In the genomic region with DNA sequence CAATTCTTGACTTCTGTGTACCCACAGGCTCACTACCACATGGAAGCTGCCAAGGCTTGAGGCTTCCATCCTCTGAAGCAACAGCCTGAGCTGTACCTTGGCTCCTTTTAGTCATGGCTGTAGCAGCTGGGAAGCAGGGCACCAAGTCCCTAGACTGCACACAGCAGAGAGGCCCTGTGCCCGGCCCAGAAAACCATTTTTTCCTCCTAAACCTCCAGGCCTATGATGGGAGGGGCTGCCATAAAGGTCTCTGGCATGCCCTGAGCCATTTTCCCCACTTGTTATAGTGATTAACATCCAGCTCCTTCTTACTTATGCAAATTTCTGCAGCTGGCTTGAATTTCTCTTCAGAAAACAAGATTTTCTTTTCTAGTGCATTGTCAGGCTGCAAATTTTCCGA, we compare ENCODE assay signal across 8 cellular contexts.
"Had no signal": no experiment of that assay in that cellular context is flagged by ENCODE, and none has a peak within 500 bp of the region (broad histone marks: within the 10 kb centered on the region; RNA-seq: fewer than 3 reads in every experiment).

No MANE protein-coding gene starts in this region.

- ATAC-seq: GM12878 had no signal

- DNase-seq: GDM1, GF-D8 had no signal

- FAIRE-seq: G401.6, GM12878, GM12891, GM12892, GM18507, GM19239 had no signal

- H3K4me3 ChIP-seq: GM12878 had no signal
